Comparison of ENCODE assay signal across 18 cellular contexts in genomic region chr22:27303718-27304117, GRCh38.
A peak's percentile ranks its signal among the peaks of the same experiment; 100 is the strongest.
DNase-seq lines count a peak whose midpoint lies in the region; ATAC-seq, FAIRE-seq and TF ChIP-seq lines count a peak whose summit lies in the region.
"Had no signal": no experiment of that assay in that cellular context is flagged by ENCODE, and none has a peak within 500 bp of the region (broad histone marks: within the 10 kb centered on the region; RNA-seq: fewer than 3 reads in every experiment).

No MANE protein-coding gene starts in this region.

- no peak overlapping the region for H3K27ac Mint-ChIP-seq in neural progenitor cell
- H3K27ac Mint-ChIP-seq in stimulated activated effector memory CD8-positive, alpha-beta T cell treated with anti-CD3 and anti-CD28 coated beads, Interleukin-12 subunit alpha, Interleukin-12 subunit beta, amount 100 ng/mL, for 72 hours, result no peak overlapping the region
- H3K27ac Mint-ChIP-seq: CD4-positive, alpha-beta memory T cell; GM23338 had no signal

- no peak for ATAC-seq in K562
- ATAC-seq in stimulated activated effector memory CD8-positive, alpha-beta T cell treated with anti-CD3 and anti-CD28 coated beads, Interleukin-12 subunit alpha, Interleukin-12 subunit beta, amount 100 ng/mL, for 72 hours, result no peak
- ATAC-seq: GM23338 had no signal

- H3K9me1 ChIP-seq in K562 (ENCODE audit: control insufficient read depth, insufficient read depth, low read length), result no peaks in the 10 kb centered on the region

- H2AFZ ChIP-seq in K562 (ENCODE audit: low read depth, low read length), result no peak overlapping the region
- no peak overlapping the region for H2AFZ ChIP-seq in neural progenitor cell (replicated peaks)
- H2AFZ ChIP-seq: GM23338 had no signal

- no peaks in the 10 kb centered on the region for H3K36me3 Mint-ChIP-seq in neural progenitor cell
- no peaks in the 10 kb centered on the region for H3K36me3 Mint-ChIP-seq in stimulated activated effector memory CD8-positive, alpha-beta T cell treated with anti-CD3 and anti-CD28 coated beads, Interleukin-12 subunit alpha, Interleukin-12 subunit beta, amount 100 ng/mL, for 72 hours
- H3K36me3 Mint-ChIP-seq: CD4-positive, alpha-beta memory T cell had no signal

- H3K79me2 ChIP-seq in K562 (ENCODE audit: control insufficient read depth, insufficient read depth, low read length) (no peaks in the 10 kb centered on the region), neural progenitor cell (ENCODE audit: low read depth) (no peaks in the 10 kb centered on the region)

- peaks cover 17% of the 10 kb centered on the region for H3K4me1 Mint-ChIP-seq in neural progenitor cell
- no peaks in the 10 kb centered on the region for H3K4me1 Mint-ChIP-seq in stimulated activated effector memory CD8-positive, alpha-beta T cell treated with anti-CD3 and anti-CD28 coated beads, Interleukin-12 subunit alpha, Interleukin-12 subunit beta, amount 100 ng/mL, for 72 hours

- no peak for TF ChIP-seq EP300 in K562 (IDR thresholded peaks at IDR 0.05; ENCODE audit: low read length)

- FAIRE-seq in K562 (lab: Jason Lieb, UNC) (no peak), urothelium cell line (lab: Jason Lieb, UNC) (peak; percentile 96)
- FAIRE-seq: GM12891, GM18507, H54 had no signal

- no peak overlapping the region for H3K27ac ChIP-seq in K562 (ENCODE audit: extremely low read depth, low read depth, low read length)
- no peak overlapping the region for H3K27ac ChIP-seq in neural progenitor cell
- no peak overlapping the region for H3K27ac ChIP-seq in SJCRH30

- POLR2A ChIA-PET in K562 (lab: Yijun Ruan, JAX), result no interaction called here

- no TSS peak for BruUV-seq in K562 (replicated peaks; lab: Mats Ljungman, UMichigan)

- H3K9ac ChIP-seq in K562 (ENCODE audit: insufficient read depth in 1 of 2, low read depth in 2 of 2, low read length in 2 of 2) (no peak overlapping the region), neural progenitor cell (no peak overlapping the region)

- intact Hi-C loops in K562 (cut with micrococcal nuclease), result no loop called here

- H3K4me3 ChIP-seq in K562, result no peak overlapping the region
- no peak overlapping the region for H3K4me3 ChIP-seq in neural progenitor cell
- H3K4me3 ChIP-seq in SJCRH30, result no peak overlapping the region
- H3K4me3 ChIP-seq: GM23338 had no signal

- in situ Hi-C loops in K562 (cut with MboI), result no loop called here

- H3K4me3 Mint-ChIP-seq in neural progenitor cell, result peak overlapping the region; percentile 2
- H3K4me3 Mint-ChIP-seq in stimulated activated effector memory CD8-positive, alpha-beta T cell treated with anti-CD3 and anti-CD28 coated beads, Interleukin-12 subunit alpha, Interleukin-12 subunit beta, amount 100 ng/mL, for 72 hours, result no peak overlapping the region
- H3K4me3 Mint-ChIP-seq: CD4-positive, alpha-beta memory T cell; GM23338 had no signal

- no peaks in the 10 kb centered on the region for H3F3A ChIP-seq in neural progenitor cell (ENCODE audit: low read depth)

- no peaks in the 10 kb centered on the region for H3K9me3 ChIP-seq in K562 (replicated peaks; ENCODE audit: control insufficient read depth, insufficient read depth, low read depth, low read length)
- no peaks in the 10 kb centered on the region for H3K9me3 ChIP-seq in neural progenitor cell (ENCODE audit: low read depth)
- H3K9me3 ChIP-seq in SJCRH30 (replicated peaks), result no peaks in the 10 kb centered on the region

- CTCF ChIA-PET in K562 (lab: Yijun Ruan, JAX; ENCODE audit: low intra/inter-chr PET ratio), result no interaction called here

- DNase-seq in K562 (ENCODE audit: extremely low read depth in 1 of 4, low spot score in 3 of 4), result no peak
- DNase-seq in neural progenitor cell (ENCODE audit: low spot score), result no peak
- DNase-seq in urothelium cell line (ENCODE audit: low spot score), result no peak
- DNase-seq in SJCRH30, result no peak
- no peak for DNase-seq in activated naive CD4-positive, alpha-beta T cell treated with anti-CD3 and anti-CD28 coated beads, Interleukin-2, amount 50 U/mL, for 16 hours
- DNase-seq in stimulated activated effector memory CD8-positive, alpha-beta T cell treated with anti-CD3 and anti-CD28 coated beads, Interleukin-12 subunit alpha, Interleukin-12 subunit beta, amount 100 ng/mL, for 72 hours (ENCODE audit: low spot score in 2 of 2), result no peak
- DNase-seq: C1 segment of cervical spinal cord; Calu3; CD4-positive, alpha-beta memory T cell; COR-L47; DMS53; DMS79 treated with DMSO at 0.1 percent for 48 hours; GF-D8; HCEC 1CT had no signal

- no peak overlapping the region for H3K4me2 ChIP-seq in K562 (ENCODE audit: insufficient read depth, low read length)
- no peak overlapping the region for H3K4me2 ChIP-seq in neural progenitor cell
- H3K4me2 ChIP-seq: GM23338 had no signal

- peaks cover under 1% of the 10 kb centered on the region for H3K9me3 Mint-ChIP-seq in neural progenitor cell
- H3K9me3 Mint-ChIP-seq in stimulated activated effector memory CD8-positive, alpha-beta T cell treated with anti-CD3 and anti-CD28 coated beads, Interleukin-12 subunit alpha, Interleukin-12 subunit beta, amount 100 ng/mL, for 72 hours, result peaks cover 4% of the 10 kb centered on the region
- H3K9me3 Mint-ChIP-seq: GM23338 had no signal

- H3K36me3 ChIP-seq in K562 (ENCODE audit: control insufficient read depth, insufficient read depth, low read length) (no peaks in the 10 kb centered on the region), neural progenitor cell (no peaks in the 10 kb centered on the region), SJCRH30 (no peaks in the 10 kb centered on the region)

- H3K4me1 ChIP-seq in K562 (replicated peaks in 1 of 2; ENCODE audit: control insufficient read depth in 2 of 2, insufficient read depth in 2 of 2, low read length in 2 of 2), result peaks cover 0 to 8% of the 10 kb centered on the region in 2 experiments; a peak in 2 of 5 replicates
- H3K4me1 ChIP-seq in neural progenitor cell, result peaks cover 9% of the 10 kb centered on the region
- H3K4me1 ChIP-seq in SJCRH30, result no peaks in the 10 kb centered on the region

- H4K20me1 ChIP-seq in K562 (replicated peaks; ENCODE audit: control insufficient read depth, insufficient read depth, low read length) (no peaks in the 10 kb centered on the region), neural progenitor cell (ENCODE audit: low read depth) (no peaks in the 10 kb centered on the region)

- TF ChIP-seq CTCF in K562 (IDR thresholded peaks at IDR 0.05 in 2 of 3, conservative IDR thresholded peaks at IDR 0.05 in 1 of 3; ENCODE audit: insufficient read depth in 2 of 3, low read depth in 1 of 3, low read length in 3 of 3) (no peak), neural progenitor cell (IDR thresholded peaks at IDR 0.05) (no peak)

- no peak for TF ChIP-seq RAD21 in K562 (CRISPR knock-in tag; conservative IDR thresholded peaks at IDR 0.05 in 1 of 2, IDR thresholded peaks at IDR 0.05 in 1 of 2)

- no peak for TF ChIP-seq POLR2A in K562 (conservative IDR thresholded peaks at IDR 0.05)

- peaks cover 15% of the 10 kb centered on the region for H3K27me3 Mint-ChIP-seq in neural progenitor cell (ENCODE audit: insufficient read depth, low read depth)

- H3K27me3 ChIP-seq in K562 (ENCODE audit: control insufficient read depth in 2 of 2, insufficient read depth in 2 of 2, low read length in 2 of 2), result no peaks in the 10 kb centered on the region
- peaks cover 4% of the 10 kb centered on the region for H3K27me3 ChIP-seq in neural progenitor cell
- no peaks in the 10 kb centered on the region for H3K27me3 ChIP-seq in SJCRH30

TF ChIP-seq in K562, 482 proteins besides CTCF, POLR2A, EP300 and RAD21:
- TF ChIP-seq ZNF695 (CRISPR knock-in tag; IDR thresholded peaks at IDR 0.05) (no peak), IRF9 (tag; IDR thresholded peaks at IDR 0.05) (no peak), DLX4 (CRISPR knock-in tag; IDR thresholded peaks at IDR 0.05) (no peak), TSC22D4 (tag; IDR thresholded peaks at IDR 0.05) (no peak), ATF7 (IDR thresholded peaks at IDR 0.05) (no peak), SRF (CRISPR knock-in tag; IDR thresholded peaks at IDR 0.05) (no peak), RBM25 (IDR thresholded peaks at IDR 0.05; ENCODE audit: low read depth, low read length, severe bottlenecking) (peak; percentile 10)
